In genomic region chr6:138592698-138593097, GRCh38 we compare ENCODE assay signal across 8 cellular contexts.
A peak's percentile ranks its signal among the peaks of the same experiment; 100 is the strongest.
DNase-seq lines count a peak whose midpoint lies in the region; ATAC-seq and TF ChIP-seq lines count a peak whose summit lies in the region.

No MANE protein-coding gene starts in this region.

- H3K36me3 ChIP-seq in gastroesophageal sphincter (no peaks in the 10 kb centered on the region), uterus (no peaks in the 10 kb centered on the region)

- no peak for TF ChIP-seq CTCF in gastroesophageal sphincter (IDR thresholded peaks at IDR 0.05)
- TF ChIP-seq CTCF in uterus (IDR thresholded peaks at IDR 0.05): no peak

- no peaks in the 10 kb centered on the region for H3K9me3 ChIP-seq in gastroesophageal sphincter
- no peaks in the 10 kb centered on the region for H3K9me3 ChIP-seq in uterus

- ATAC-seq in GM18873 (IDR thresholded peaks at IDR 0.05; ENCODE audit: low FRiP score, unreplicated experiment) (peak; percentile 49), HG02852 (IDR thresholded peaks at IDR 0.05; ENCODE audit: unreplicated experiment) (peak; percentile 47), gastroesophageal sphincter (no peak)

- intact Hi-C loops in uterus (cut with DNase I; ENCODE audit: low total_unique reads) (loop anchor here (10.0 kb wide), 1 partner anchor 172 kb away; no protein-coding TSS in a partner anchor), posterior cingulate gyrus (cut with DNase I) (loop anchor here (5.0 kb wide), 2 partner anchors 480 to 770 kb away; no protein-coding TSS in a partner anchor)

- H3K27ac ChIP-seq in gastroesophageal sphincter (peak overlapping the region; percentile 19 to 64 (median 52)), uterus (peak overlapping the region; percentile 28 to 67)

- DNase-seq in RPMI8226 (peak; percentile 44), uterus (no peak), NCI-H2227 treated with DMSO at 0.1 percent for 48 hours (lab: John Stamatoyannopoulos, UW) (no peak), posterior cingulate gyrus (no peak), LoVo (ENCODE audit: low spot score) (no peak)

- H3K4me3 ChIP-seq in gastroesophageal sphincter (no peak overlapping the region), uterus (no peak overlapping the region)

- WGBS in gastroesophageal sphincter (ENCODE audit: low coverage in 1 of 2), 2 donors: 88 to 100% methylated on average over 1 of the region's 1 CpG

- H3K4me1 ChIP-seq in gastroesophageal sphincter (peaks cover 0 to 40% (median 0%) of the 10 kb centered on the region in 3 donors), uterus (no peaks in the 10 kb centered on the region)

- H3K27me3 ChIP-seq in gastroesophageal sphincter: no peaks in the 10 kb centered on the region
- H3K27me3 ChIP-seq in uterus: no peaks in the 10 kb centered on the region

- TF ChIP-seq EP300 in gastroesophageal sphincter (IDR thresholded peaks at IDR 0.05): no peak

- TF ChIP-seq POLR2A in gastroesophageal sphincter (IDR thresholded peaks at IDR 0.05) (no peak), uterus (IDR thresholded peaks at IDR 0.05) (no peak)
